Comparison of ENCODE assay signal across 28 cellular contexts in genomic region chr2:20630967-20631366, GRCh38. TPM values are rescaled to one million over a fixed set of nuclear protein-coding genes. Genes with fewer than 3 reads are reported as not detected.
DNase-seq lines count a peak whose midpoint lies in the region; ATAC-seq and TF ChIP-seq lines count a peak whose summit lies in the region.
"Had no signal": no experiment of that assay in that cellular context is flagged by ENCODE, and none has a peak within 500 bp of the region (broad histone marks: within the 10 kb centered on the region; RNA-seq: fewer than 3 reads in every experiment).

No MANE protein-coding gene starts in this region.

- H3K4me3 ChIP-seq in right atrium auricular region (no peak overlapping the region), esophagus squamous epithelium (no peak overlapping the region), osteoblast (ENCODE audit: insufficient read depth, low read length) (no peak overlapping the region)
- H3K4me3 ChIP-seq: SJSA1 had no signal

- no peak overlapping the region for H2AFZ ChIP-seq in osteoblast (ENCODE audit: low read length)

- ATAC-seq in Right ventricle myocardium superior (ENCODE audit: poor library complexity) = no peak
- ATAC-seq: PC-3 had no signal

- intact Hi-C loops in Right ventricle myocardium superior (cut with DNase I) (loop anchor here (10.0 kb wide), 1 partner anchor 46 kb away; no protein-coding TSS in a partner anchor), esophagus squamous epithelium (cut with DNase I) (no loop called here)

- no peak overlapping the region for H3K4me2 ChIP-seq in osteoblast (ENCODE audit: insufficient read depth, low read length)

- H3K27me3 ChIP-seq in right atrium auricular region (no peaks in the 10 kb centered on the region), esophagus squamous epithelium (no peaks in the 10 kb centered on the region), osteoblast (ENCODE audit: insufficient read depth, low read length) (no peaks in the 10 kb centered on the region)
- H3K27me3 ChIP-seq: BE2C, SJSA1 had no signal

- DNase-seq in Right ventricle myocardium superior = peak; percentile 27
- no peak for DNase-seq in right atrium auricular region (ENCODE audit: low spot score)
- DNase-seq in esophagus squamous epithelium (lab: John Stamatoyannopoulos, UW) = no peak
- peak; percentile 36 for DNase-seq in osteoblast (ENCODE audit: insufficient read length, low spot score, missing footprints)
- DNase-seq in activated CD4-positive, CD25-positive, alpha-beta regulatory T cell (lab: John Stamatoyannopoulos, UW) = no peak
- DNase-seq in GF-D8 (lab: John Stamatoyannopoulos, UW) = no peak
- DNase-seq in SW 1271 (lab: John Stamatoyannopoulos, UW) = no peak
- DNase-seq: 8988T; ACHN; BE2C; Calu3; DMS153; DND-41; H7; KBM-7; MV-4-11; NCI-H1105; NCI-H1436 treated with DMSO at 0.1 percent for 48 hours; NCI-H2029; NCI-H446; NCI-H524 treated with DMSO at 0.1 percent for 48 hours; NCI-H774; NK-92 treated with Interleukin-12 subunit alpha and Interleukin-12 subunit beta, amount 100 ng/mL, for 24 hours; PC-3 had no signal

- no peaks in the 10 kb centered on the region for H3K9me3 ChIP-seq in right atrium auricular region
- no peaks in the 10 kb centered on the region for H3K9me3 ChIP-seq in esophagus squamous epithelium
- H3K9me3 ChIP-seq in osteoblast (ENCODE audit: low read depth, low read length) = no peaks in the 10 kb centered on the region
- H3K9me3 ChIP-seq: BE2C, SJSA1 had no signal

- H3K4me1 ChIP-seq in right atrium auricular region = peaks cover 0 to 46% of the 10 kb centered on the region in 2 donors
- H3K4me1 ChIP-seq in esophagus squamous epithelium = peaks cover 11 to 78% (median 33%) of the 10 kb centered on the region in 3 donors
- peaks cover 12% of the 10 kb centered on the region for H3K4me1 ChIP-seq in osteoblast (ENCODE audit: insufficient read depth, low read length)

- no peaks in the 10 kb centered on the region for H4K20me1 ChIP-seq in osteoblast (ENCODE audit: insufficient read depth, low read length)

- H3K79me2 ChIP-seq in osteoblast (ENCODE audit: insufficient read depth, low read length) = no peaks in the 10 kb centered on the region

- TF ChIP-seq CTCF in right atrium auricular region (IDR thresholded peaks at IDR 0.05) (no peak), esophagus squamous epithelium (IDR thresholded peaks at IDR 0.05) (no peak), osteoblast (IDR thresholded peaks at IDR 0.05; ENCODE audit: extremely low read depth, low read depth, low read length) (no peak)

- H3K36me3 ChIP-seq in right atrium auricular region (peaks cover 7% of the 10 kb centered on the region), esophagus squamous epithelium (peaks cover 0 to 31% (median 0%) of the 10 kb centered on the region in 3 donors), osteoblast (ENCODE audit: insufficient read depth, low read length) (no peaks in the 10 kb centered on the region)
- H3K36me3 ChIP-seq: BE2C had no signal

- WGBS in esophagus squamous epithelium, 2 donors = 93 to 95% methylated on average over 4 of the region's 4 CpGs

- TF ChIP-seq POLR2A in esophagus squamous epithelium (IDR thresholded peaks at IDR 0.05) = no peak

- H3K27ac ChIP-seq in right atrium auricular region (no peak overlapping the region), esophagus squamous epithelium (peak overlapping the region in 3 of 4 donors; percentile 16 to 79 (median 54)), osteoblast (ENCODE audit: low read depth, low read length) (no peak overlapping the region)
- H3K27ac ChIP-seq: SJSA1 had no signal

RNA-seq across cellular contexts. Expression of gene HS1BP3, which starts 19.9 kb away (rescaled TPM):
- 19.7 TPM for total RNA-seq in Right ventricle myocardium superior
- total RNA-seq in right atrium auricular region = 10 to 100 TPM; 19.5 to 26.0 TPM
- total RNA-seq in esophagus squamous epithelium = 10 to 100 TPM in 3 of 4 donors, 1 to 10 TPM in 1; 7.9 to 22.1 (median 16.9) TPM
- total RNA-seq in osteoblast = 47.4 and 47.8 TPM in 2 replicates

RNA-seq across cellular contexts. Expression of gene GDF7, which starts 36.0 kb away (rescaled TPM):
- total RNA-seq in Right ventricle myocardium superior = 0.38 TPM
- 1 to 10 TPM; 1.1 to 1.7 TPM for total RNA-seq in right atrium auricular region
- 1 to 10 TPM in 2 of 4 donors, under 1 TPM in 2; 0.26 to 1.9 (median 0.78) TPM for total RNA-seq in esophagus squamous epithelium
- total RNA-seq in osteoblast = under 0.01 TPM in 1 of 2 replicates, not detected in the other
- total RNA-seq: Calu3; CD8-positive, alpha-beta memory T cell; LHCN-M2; MCF 10A had no signal

Comparison
In these comparisons a context has a peak if more than half of its experiments do, and no peak if none do; other contexts are left out.
1. DNase-seq: peak in Right ventricle myocardium superior (single experiment) and osteoblast (single experiment); none in right atrium auricular region (single experiment), esophagus squamous epithelium (single experiment), activated CD4-positive, CD25-positive, alpha-beta regulatory T cell (0 of 4), GF-D8 (single experiment) and SW 1271 (0 of 2).
2. H3K27ac ChIP-seq: peak in esophagus squamous epithelium (3 of 4); none in right atrium auricular region (0 of 2) and osteoblast (single experiment).